In genomic region chr9:79969866-79970265, GRCh38 we compare ENCODE assay signal across 25 cellular contexts.
"Had no signal": no experiment of that assay in that cellular context is flagged by ENCODE, and none has a peak within 500 bp of the region (broad histone marks: within the 10 kb centered on the region; RNA-seq: fewer than 3 reads in every experiment).

No MANE protein-coding gene starts in this region.

- H3K4me3 ChIP-seq: cardiac muscle cell, colonic mucosa, esophagus squamous epithelium, tibial nerve had no signal

- DNase-seq: activated CD4-positive, alpha-beta T cell treated with anti-CD3 and anti-CD28 coated beads for 36 hours; activated CD4-positive, CD25-positive, alpha-beta regulatory T cell; activated naive CD4-positive, alpha-beta T cell treated with Interleukin-2 at 50 U/mL for 16 hours; activated T-cell treated with anti-CD3 and anti-CD28 coated beads for 4 hours; activated T-cell treated with anti-CD3 and anti-CD28 coated beads, Interleukin-2, amount 50 U/mL, for 72 hours; anterior cingulate cortex; cerebellar nuclear complex; colonic mucosa; effector CD8-positive, alpha-beta T cell; esophagus squamous epithelium; head of caudate nucleus; hippocampal formation; immature natural killer cell; kidney; left colon; midbrain; naive thymus-derived CD4-positive, alpha-beta T cell; posterior cingulate gyrus; right cardiac atrium; stimulated activated naive CD4-positive, alpha-beta T cell had no signal

- FAIRE-seq: endometrium, frontal cortex, kidney had no signal

- ATAC-seq: activated CD4-positive, alpha-beta T cell treated with anti-CD3 and anti-CD28 coated beads for 36 hours; activated T-cell treated with anti-CD3 and anti-CD28 coated beads, Interleukin-2, amount 50 U/mL, for 72 hours; left colon; naive thymus-derived CD4-positive, alpha-beta T cell; right cardiac atrium had no signal

- H3K4me1 ChIP-seq: colonic mucosa, tibial nerve had no signal

- H3K27ac ChIP-seq: cardiac muscle cell, colonic mucosa, epithelial cell of prostate, esophagus squamous epithelium, tibial nerve had no signal

- H3K27me3 ChIP-seq: colonic mucosa, esophagus squamous epithelium, tibial nerve had no signal

- H3K9me3 ChIP-seq: colonic mucosa, esophagus squamous epithelium, tibial nerve had no signal

- H3K36me3 ChIP-seq: cardiac muscle cell, colonic mucosa, esophagus squamous epithelium, tibial nerve had no signal
